Comparison of ENCODE assay signal across 14 cellular contexts in genomic region chr14:83969998-83970397, GRCh38.
DNase-seq lines count a peak whose midpoint lies in the region; ATAC-seq and TF ChIP-seq lines count a peak whose summit lies in the region.
"Had no signal": no experiment of that assay in that cellular context is flagged by ENCODE, and none has a peak within 500 bp of the region (broad histone marks: within the 10 kb centered on the region; RNA-seq: fewer than 3 reads in every experiment).

No MANE protein-coding gene starts in this region.

- H3K27ac ChIP-seq in body of pancreas = peak overlapping the region in 3 of 4 donors; percentile 48 to 77 (median 77)
- H3K27ac ChIP-seq in endodermal cell (ENCODE audit: low read depth, low read length) = no peak overlapping the region

- H3K9me3 ChIP-seq in body of pancreas (no peaks in the 10 kb centered on the region), endodermal cell (ENCODE audit: control insufficient read depth, low read length) (no peaks in the 10 kb centered on the region), neuron (ENCODE audit: low read length) (no peaks in the 10 kb centered on the region)

- H3K27ac Mint-ChIP-seq in endodermal cell (no peak overlapping the region), mesothelial cell of epicardium (no peak overlapping the region)
- H3K27ac Mint-ChIP-seq: CD4-positive, alpha-beta memory T cell; H9 had no signal

- TF ChIP-seq CTCF in body of pancreas (IDR thresholded peaks at IDR 0.05) = no peak
- no peak for TF ChIP-seq CTCF in endodermal cell (conservative IDR thresholded peaks at IDR 0.05)
- TF ChIP-seq CTCF in mesothelial cell of epicardium (IDR thresholded peaks at IDR 0.05; ENCODE audit: unreplicated experiment) = no peak

- H3K4me1 Mint-ChIP-seq in endodermal cell (no peaks in the 10 kb centered on the region), mesothelial cell of epicardium (peaks cover 23% of the 10 kb centered on the region)
- H3K4me1 Mint-ChIP-seq: CD4-positive, alpha-beta memory T cell; H9 had no signal

- no peaks in the 10 kb centered on the region for H3K36me3 Mint-ChIP-seq in endodermal cell (ENCODE audit: low read depth)
- peaks cover 3% of the 10 kb centered on the region for H3K36me3 Mint-ChIP-seq in mesothelial cell of epicardium
- H3K36me3 Mint-ChIP-seq: CD4-positive, alpha-beta memory T cell had no signal

- H3K4me3 ChIP-seq in body of pancreas (no peak overlapping the region), endodermal cell (ENCODE audit: low read length) (no peak overlapping the region), neuron (ENCODE audit: low read length) (no peak overlapping the region)

- no peaks in the 10 kb centered on the region for H3K27me3 ChIP-seq in body of pancreas
- H3K27me3 ChIP-seq in endodermal cell (ENCODE audit: control insufficient read depth, insufficient read depth, low read length, poor library complexity, severe bottlenecking) = no peaks in the 10 kb centered on the region
- no peaks in the 10 kb centered on the region for H3K27me3 ChIP-seq in neuron (ENCODE audit: insufficient read depth, low read length)

- peaks cover 4% of the 10 kb centered on the region for H3K9me3 Mint-ChIP-seq in endodermal cell
- peaks cover 21% of the 10 kb centered on the region for H3K9me3 Mint-ChIP-seq in mesothelial cell of epicardium
- H3K9me3 Mint-ChIP-seq: H9 had no signal

- in situ Hi-C loops in KBM-7 (cut with MboI; ENCODE audit: low pct_unique_long_range_greater_than_20kb, low sequenced_read_pairs) = no loop called here

- H3K36me3 ChIP-seq in body of pancreas (replicated peaks in 1 of 2; ENCODE audit: insufficient read depth in 1 of 2, low read depth in 2 of 2) = no peaks in the 10 kb centered on the region
- H3K36me3 ChIP-seq in endodermal cell (ENCODE audit: control insufficient read depth, insufficient read depth, low read length) = no peaks in the 10 kb centered on the region
- no peaks in the 10 kb centered on the region for H3K36me3 ChIP-seq in neuron (ENCODE audit: insufficient read depth, low read length)

- no peak overlapping the region for H3K9ac ChIP-seq in endodermal cell (ENCODE audit: extremely low read depth, low read length, poor library complexity, severe bottlenecking)

- peaks cover 42% of the 10 kb centered on the region for H3K4me1 ChIP-seq in body of pancreas
- H3K4me1 ChIP-seq in endodermal cell (ENCODE audit: control insufficient read depth, insufficient read depth, low read length) = no peaks in the 10 kb centered on the region
- H3K4me1 ChIP-seq in neuron (ENCODE audit: insufficient read depth, low read length) = peaks cover 14% of the 10 kb centered on the region

- H3K27me3 Mint-ChIP-seq in endodermal cell (ENCODE audit: insufficient read depth) (no peaks in the 10 kb centered on the region), mesothelial cell of epicardium (ENCODE audit: low read depth) (no peaks in the 10 kb centered on the region)
- H3K27me3 Mint-ChIP-seq: CD4-positive, alpha-beta memory T cell had no signal

- 57 to 73% methylated on average over 5 of the region's 5 CpGs for WGBS in body of pancreas, 2 donors
- WGBS in endodermal cell (ENCODE audit: insufficient coverage in 1 of 2, insufficient read length in 1 of 2), 2 experiments = 93 to 100% methylated on average over 2 to 5 of the region's 5 CpGs

- no peak overlapping the region for H3K4me3 Mint-ChIP-seq in endodermal cell
- no peak overlapping the region for H3K4me3 Mint-ChIP-seq in mesothelial cell of epicardium
- H3K4me3 Mint-ChIP-seq: CD4-positive, alpha-beta memory T cell; H9 had no signal

- DNase-seq in body of pancreas = no peak
- peak; percentile 50 for DNase-seq in endodermal cell
- DNase-seq in mesothelial cell of epicardium (ENCODE audit: low spot score in 2 of 2, unreplicated experiment in 2 of 2) = no peak
- DNase-seq in KBM-7 = no peak
- DNase-seq: Calu3; CD4-positive, alpha-beta memory T cell; COR-L47; DMS53; DMS79 treated with DMSO at 0.1 percent for 48 hours; GF-D8; H9 had no signal

- peak overlapping the region; percentile 34 for H2AFZ ChIP-seq in neuron (ENCODE audit: low read depth, low read length)

- no peak for TF ChIP-seq POLR2A in body of pancreas (IDR thresholded peaks at IDR 0.05)

- intact Hi-C loops in body of pancreas (cut with DNase I) = no loop called here

- ATAC-seq in body of pancreas = no peak
- ATAC-seq in GM18519 (IDR thresholded peaks at IDR 0.05; ENCODE audit: low FRiP score, unreplicated experiment) = no peak
- ATAC-seq: HCT116 had no signal
